21 cellular contexts compared by ENCODE assay signal in the genomic region with DNA sequence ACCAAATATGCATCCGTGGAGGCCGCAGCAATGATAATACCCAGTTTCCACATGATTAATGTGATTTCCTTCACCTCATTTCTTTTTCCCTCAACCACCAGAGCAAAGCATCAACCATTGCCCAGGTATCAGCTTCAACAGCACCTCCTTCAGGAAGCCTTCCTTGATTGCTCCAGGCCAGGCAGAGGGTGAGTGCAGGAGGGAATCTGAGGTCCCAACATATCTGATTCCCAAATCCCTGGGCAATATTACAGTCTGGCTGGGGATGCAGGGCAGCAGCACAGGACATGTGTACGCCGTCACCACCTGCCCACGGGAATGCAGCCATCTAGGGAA.
"Had no signal": no experiment of that assay in that cellular context is flagged by ENCODE, and none has a peak within 500 bp of the region (broad histone marks: within the 10 kb centered on the region; RNA-seq: fewer than 3 reads in every experiment).

No MANE protein-coding gene starts in this region.

- H3K4me1 Mint-ChIP-seq: endodermal cell; memory B cell; naive B cell; stimulated activated memory B cell treated with anti-CD40 and anti-IgM and Interleukin-4, amounts not matched to agents 10 μg/mL and 1 μg/mL and 100 μg/mL, for 72 hours; stimulated activated naive CD8-positive, alpha-beta T cell treated with anti-CD3 and anti-CD28 coated beads, Interleukin-15, amount 100 ng/mL, for 72 hours had no signal

- H3K9me3 Mint-ChIP-seq: endodermal cell; memory B cell; nephron; stimulated activated memory B cell treated with anti-CD40 and anti-IgM and Interleukin-4, amounts not matched to agents 10 μg/mL and 1 μg/mL and 100 μg/mL, for 72 hours; stimulated activated naive CD8-positive, alpha-beta T cell treated with anti-CD3 and anti-CD28 coated beads, Interleukin-15, amount 100 ng/mL, for 72 hours had no signal

- H3K4me3 Mint-ChIP-seq: endodermal cell; memory B cell; naive B cell; nephron; stimulated activated memory B cell treated with anti-CD40 and anti-IgM and Interleukin-4, amounts not matched to agents 10 μg/mL and 1 μg/mL and 100 μg/mL, for 72 hours; stimulated activated naive CD8-positive, alpha-beta T cell treated with anti-CD3 and anti-CD28 coated beads, Interleukin-15, amount 100 ng/mL, for 72 hours had no signal

- H3K9me3 ChIP-seq: lower lobe of right lung, spleen, testis, tibial nerve, upper lobe of right lung, vagina had no signal

- H3K27ac Mint-ChIP-seq: endodermal cell; memory B cell; naive B cell; stimulated activated memory B cell treated with anti-CD40 and anti-IgM and Interleukin-4, amounts not matched to agents 10 μg/mL and 1 μg/mL and 100 μg/mL, for 72 hours had no signal

- H3K4me1 ChIP-seq: foreskin keratinocyte, lower lobe of right lung, vagina had no signal

- H3K4me3 ChIP-seq: coronary artery, lower lobe of right lung, spleen, testis, tibial nerve, upper lobe of right lung, vagina had no signal

- DNase-seq: effector CD4-positive, alpha-beta T cell; foreskin keratinocyte; lower lobe of right lung; naive B cell; stimulated activated CD4-positive, alpha-beta T cell treated with anti-CD3 and anti-CD28 coated beads, Interleukin-15, amount 100 ng/mL, for 24 hours; stimulated activated CD4-positive, alpha-beta T cell treated with anti-CD3 and anti-CD28 coated beads, Interleukin-1b, Interleukin-23, amount 100 ng/mL, for 48 hours; stimulated activated CD4-positive, alpha-beta T cell treated with anti-CD3 and anti-CD28 coated beads, Interleukin-4, amount 100 ng/mL, for 24 hours; stimulated activated naive CD8-positive, alpha-beta T cell treated with anti-CD3 and anti-CD28 coated beads, Interleukin-15, amount 100 ng/mL, for 72 hours; testis; upper lobe of right lung had no signal

- ATAC-seq: foreskin keratinocyte; left lobe of liver; lower lobe of right lung; sciatic nerve; stimulated activated memory B cell treated with anti-CD40 and anti-IgM and Interleukin-4, amounts not matched to agents 10 μg/mL and 1 μg/mL and 100 μg/mL, for 72 hours; stimulated activated naive CD8-positive, alpha-beta T cell treated with anti-CD3 and anti-CD28 coated beads, Interleukin-15, amount 100 ng/mL, for 72 hours; upper lobe of right lung had no signal

- H3K36me3 ChIP-seq: lower lobe of right lung, spleen, tibial nerve, upper lobe of right lung, vagina had no signal

- FAIRE-seq: endothelial cell of umbilical vein had no signal

- H3K27me3 ChIP-seq: foreskin keratinocyte, testis, tibial nerve, upper lobe of right lung, vagina had no signal

- H3K36me3 Mint-ChIP-seq: memory B cell; naive B cell; stimulated activated memory B cell treated with anti-CD40 and anti-IgM and Interleukin-4, amounts not matched to agents 10 μg/mL and 1 μg/mL and 100 μg/mL, for 72 hours had no signal

- H3K27ac ChIP-seq: coronary artery, foreskin keratinocyte, lower lobe of right lung, spleen, testis, upper lobe of right lung, vagina had no signal
